ENCODE assay signal across 14 cellular contexts in genomic region chr12:121531356-121531750, GRCh38. TPM values are rescaled to one million over a fixed set of nuclear protein-coding genes. Genes with fewer than 3 reads are reported as not detected.
DNase-seq lines count a peak whose midpoint lies in the region; ATAC-seq and TF ChIP-seq lines count a peak whose summit lies in the region.
"Had no signal": no experiment of that assay in that cellular context is flagged by ENCODE, and none has a peak within 500 bp of the region (broad histone marks: within the 10 kb centered on the region; RNA-seq: fewer than 3 reads in every experiment).

No MANE protein-coding gene starts in this region.

- intact Hi-C loops in spleen (cut with DNase I; ENCODE audit: low total_unique reads) = no loop called here

- no peak for TF ChIP-seq CTCF in spleen (IDR thresholded peaks at IDR 0.05 in 8 of 11, conservative IDR thresholded peaks at IDR 0.05 in 3 of 11)

- DNase-seq in activated T-cell treated with anti-CD3 and anti-CD28 coated beads, Interleukin-2, amount 50 U/mL, for 72 hours = no peak
- DNase-seq in activated T-cell treated with anti-CD3 and anti-CD28 coated beads, Interleukin-2, amount 50 U/mL, for 1 hour = no peak
- DNase-seq in central memory CD8-positive, alpha-beta T cell (ENCODE audit: low spot score in 2 of 2) = no peak
- DNase-seq in spleen = no peak
- DNase-seq in RKO (ENCODE audit: low spot score) = no peak
- no peak for DNase-seq in activated CD4-positive, alpha-beta T cell treated with anti-CD3 and anti-CD28 coated beads for 4 hours
- DNase-seq: activated CD8-positive, alpha-beta memory T cell treated with anti-CD3 and anti-CD28 coated beads, Interleukin-2, amount 50 U/mL, for 4 hours; DMS79; GOT3; NCI-H1092 treated with DMSO at 0.1 percent for 48 hours; NCI-H524; T-helper 9 cell had no signal

- H3K27me3 Mint-ChIP-seq in activated T-cell treated with anti-CD3 and anti-CD28 coated beads, Interleukin-2, amount 50 U/mL, for 72 hours (ENCODE audit: low read depth) = no peaks in the 10 kb centered on the region
- H3K27me3 Mint-ChIP-seq in IgD-negative memory B cell = no peaks in the 10 kb centered on the region
- no peaks in the 10 kb centered on the region for H3K27me3 Mint-ChIP-seq in central memory CD8-positive, alpha-beta T cell

- no peaks in the 10 kb centered on the region for H3K9me3 ChIP-seq in spleen

- no peak overlapping the region for H3K4me3 ChIP-seq in spleen

- H3K27me3 ChIP-seq in spleen (replicated peaks in 1 of 7) = no peaks in the 10 kb centered on the region

- H3K9me3 Mint-ChIP-seq in activated T-cell treated with anti-CD3 and anti-CD28 coated beads, Interleukin-2, amount 50 U/mL, for 72 hours = no peaks in the 10 kb centered on the region
- no peaks in the 10 kb centered on the region for H3K9me3 Mint-ChIP-seq in IgD-negative memory B cell
- H3K9me3 Mint-ChIP-seq in central memory CD8-positive, alpha-beta T cell = no peaks in the 10 kb centered on the region

- TF ChIP-seq POLR2A in spleen (IDR thresholded peaks at IDR 0.05) = no peak

- WGBS in spleen, 5 donors = 62 to 84% (median 78%) methylated on average over 1 of the region's 1 CpG

- peaks cover 0 to 3% of the 10 kb centered on the region in 2 donors for H3K36me3 Mint-ChIP-seq in activated T-cell treated with anti-CD3 and anti-CD28 coated beads, Interleukin-2, amount 50 U/mL, for 72 hours (ENCODE audit: insufficient read depth in 2 of 2)
- H3K36me3 Mint-ChIP-seq in IgD-negative memory B cell = peaks cover 8% of the 10 kb centered on the region
- peaks cover 28% of the 10 kb centered on the region for H3K36me3 Mint-ChIP-seq in central memory CD8-positive, alpha-beta T cell (ENCODE audit: insufficient read depth)

- H3K4me1 ChIP-seq in spleen = peaks cover 48 to 80% (median 62%) of the 10 kb centered on the region in 6 donors

- peak overlapping the region; percentile 35 to 95 (median 84) for H3K27ac ChIP-seq in spleen

- H3K36me3 ChIP-seq in spleen = peaks cover 0 to 37% (median 2%) of the 10 kb centered on the region in 6 donors

- peak overlapping the region; percentile 87 for H3K27ac Mint-ChIP-seq in activated T-cell treated with anti-CD3 and anti-CD28 coated beads, Interleukin-2, amount 50 U/mL, for 72 hours
- peak overlapping the region; percentile 71 to 96 (median 95) for H3K27ac Mint-ChIP-seq in IgD-negative memory B cell
- H3K27ac Mint-ChIP-seq in central memory CD8-positive, alpha-beta T cell (ENCODE audit: low read depth) = peak overlapping the region; percentile 64

- ATAC-seq in activated T-cell treated with anti-CD3 and anti-CD28 coated beads, Interleukin-2, amount 50 U/mL, for 72 hours (replicated peaks in 1 of 2) = no peak
- ATAC-seq in central memory CD8-positive, alpha-beta T cell (replicated peaks; ENCODE audit: extremely low read depth, poor library complexity, severe bottlenecking) = no peak
- ATAC-seq in HG02610 (IDR thresholded peaks at IDR 0.05; ENCODE audit: unreplicated experiment) = no peak

- H3K4me1 Mint-ChIP-seq in activated T-cell treated with anti-CD3 and anti-CD28 coated beads, Interleukin-2, amount 50 U/mL, for 72 hours (ENCODE audit: low read depth) = peaks cover 49% of the 10 kb centered on the region
- H3K4me1 Mint-ChIP-seq in IgD-negative memory B cell = peaks cover 43 to 46% (median 44%) of the 10 kb centered on the region in 3 donors
- H3K4me1 Mint-ChIP-seq in central memory CD8-positive, alpha-beta T cell = peaks cover 43% of the 10 kb centered on the region

- peak overlapping the region; percentile 27 to 53 for H3K4me3 Mint-ChIP-seq in activated T-cell treated with anti-CD3 and anti-CD28 coated beads, Interleukin-2, amount 50 U/mL, for 72 hours
- peak overlapping the region; percentile 41 to 76 (median 54) for H3K4me3 Mint-ChIP-seq in IgD-negative memory B cell
- H3K4me3 Mint-ChIP-seq in central memory CD8-positive, alpha-beta T cell = peak overlapping the region; percentile 15

RNA-seq across cellular contexts. Expression of gene KDM2B, which starts 49.5 kb away (rescaled TPM):
- total RNA-seq in activated T-cell treated with anti-CD3 and anti-CD28 coated beads, Interleukin-2, amount 50 U/mL, for 72 hours = 10 to 100 TPM; 43.4 to 47.7 TPM
- polyA plus RNA-seq in IgD-negative memory B cell (49.0 TPM), spleen (10 to 100 TPM; 20.8 to 25.5 (median 24.5) TPM)
- total RNA-seq in spleen = 10 to 100 TPM; 32.3 to 56.2 (median 46.5) TPM
